ENCODE assay signal across 8 cellular contexts in the genomic region with DNA sequence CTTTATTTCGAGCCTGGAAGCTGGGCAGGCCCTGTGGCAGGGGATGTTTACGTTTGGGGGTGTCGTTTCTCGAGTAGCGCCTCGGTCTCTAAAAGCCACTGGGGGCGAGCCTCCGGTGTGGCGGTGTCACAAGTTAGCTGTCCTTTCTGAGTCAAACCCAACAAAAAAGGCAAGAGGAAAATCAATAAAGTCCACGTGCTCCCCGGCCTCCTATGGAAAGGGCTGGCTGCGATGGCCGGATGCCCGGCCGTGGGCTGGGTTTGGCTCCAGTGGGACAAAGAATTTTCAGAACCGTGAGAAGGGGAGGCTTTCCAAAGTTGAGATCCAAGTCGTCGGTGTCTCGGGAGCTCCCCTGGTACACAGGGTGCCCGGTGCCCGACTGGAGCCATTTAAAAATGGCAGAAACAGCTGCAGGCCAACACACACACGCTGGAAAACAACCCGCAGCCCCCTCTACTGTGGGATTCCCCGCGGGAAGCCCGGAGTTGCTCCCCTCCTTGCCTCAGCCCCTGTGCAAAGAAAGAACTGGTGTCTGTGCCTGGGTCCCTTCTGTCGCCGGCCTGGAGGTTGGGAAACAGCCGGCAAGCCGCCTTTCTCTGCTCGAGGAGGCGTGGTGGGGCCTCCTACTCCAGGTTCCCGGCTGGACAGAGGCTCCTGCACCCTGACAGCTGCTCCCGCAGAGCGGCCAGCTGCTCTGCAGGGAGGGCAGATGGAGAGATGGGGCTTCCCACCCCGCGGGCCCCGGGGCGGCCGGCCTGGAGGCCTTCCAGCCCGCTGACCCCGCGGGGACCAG. TPM values are rescaled to one million over a fixed set of nuclear protein-coding genes. Genes with fewer than 3 reads are reported as not detected.
DNase-seq lines count a peak whose midpoint lies in the region; ATAC-seq and TF ChIP-seq lines count a peak whose summit lies in the region.

No MANE protein-coding gene starts in this region.

- DNase-seq in CD4-positive, CD25-positive, alpha-beta regulatory T cell = peak in 1 of 3 donors; percentile 19
- DNase-seq in H7 (peak; percentile 83), NT2/D1 (ENCODE audit: low read depth, low spot score) (no peak), caudate nucleus (lab: John Stamatoyannopoulos, UW) (peak in 53 of 61 donors; percentile 15 to 71 (median 45)), retinal pigment epithelial cell (ENCODE audit: low read depth) (no peak)

- peak overlapping the region; percentile 75 to 85 (median 80) for H3K4me3 Mint-ChIP-seq in CD4-positive, CD25-positive, alpha-beta regulatory T cell

- H3K4me3 ChIP-seq in CD4-positive, CD25-positive, alpha-beta regulatory T cell (ENCODE audit: low read depth, low read length) = no peak overlapping the region
- H3K4me3 ChIP-seq in H7 (ENCODE audit: insufficient read depth, low read depth, low read length) = peak overlapping the region; percentile 59
- H3K4me3 ChIP-seq in NT2/D1 (ENCODE audit: insufficient read length, low read depth) = peak overlapping the region; percentile 63
- peak overlapping the region; percentile 79 for H3K4me3 ChIP-seq in iPS-18c (ENCODE audit: insufficient read depth, low read depth, low read length)
- H3K4me3 ChIP-seq in retinal pigment epithelial cell (ENCODE audit: low read length) = peak overlapping the region; percentile 63

- peak overlapping the region; percentile 90 for H3K9ac ChIP-seq in NT2/D1 (ENCODE audit: insufficient read length, low read depth)

- peaks cover 0 to 3% of the 10 kb centered on the region in 2 experiments for H3K9me3 ChIP-seq in CD4-positive, CD25-positive, alpha-beta regulatory T cell (ENCODE audit: control insufficient read depth in 2 of 2, low read length in 2 of 2)
- H3K9me3 ChIP-seq in NT2/D1 (ENCODE audit: insufficient read depth, low read length) (peaks cover 5% of the 10 kb centered on the region; the same call in 1 of the 2 replicates), iPS-18c (ENCODE audit: control insufficient read depth, insufficient read depth, low read length) (no peaks in the 10 kb centered on the region)

- TF ChIP-seq CTCF in retinal pigment epithelial cell (conservative IDR thresholded peaks at IDR 0.05; ENCODE audit: low read depth, low read length) = no peak

- no peak overlapping the region for H3K27ac Mint-ChIP-seq in CD4-positive, CD25-positive, alpha-beta regulatory T cell

- peaks cover 0 to 15% (median 3%) of the 10 kb centered on the region in 4 donors for H3K4me1 Mint-ChIP-seq in CD4-positive, CD25-positive, alpha-beta regulatory T cell

- no peaks in the 10 kb centered on the region for H3K36me3 Mint-ChIP-seq in CD4-positive, CD25-positive, alpha-beta regulatory T cell

- peaks cover 16% of the 10 kb centered on the region for H3K4me1 ChIP-seq in CD4-positive, CD25-positive, alpha-beta regulatory T cell (ENCODE audit: control insufficient read depth, insufficient read depth, low read length, poor library complexity, severe bottlenecking)
- peaks cover 11% of the 10 kb centered on the region for H3K4me1 ChIP-seq in NT2/D1 (ENCODE audit: insufficient read depth, insufficient read length)

- H3K9me3 Mint-ChIP-seq in CD4-positive, CD25-positive, alpha-beta regulatory T cell = peaks cover 0 to 6% (median 0%) of the 10 kb centered on the region in 7 donors

- no peak for ATAC-seq in CD4-positive, CD25-positive, alpha-beta regulatory T cell (ENCODE audit: low read depth in 2 of 2)
- ATAC-seq in HG02852 (IDR thresholded peaks at IDR 0.05; ENCODE audit: unreplicated experiment) (no peak), GM21447 (IDR thresholded peaks at IDR 0.05; ENCODE audit: unreplicated experiment) (no peak)

- H3K36me3 ChIP-seq in CD4-positive, CD25-positive, alpha-beta regulatory T cell (ENCODE audit: control insufficient read depth, insufficient read depth, low read length) = no peaks in the 10 kb centered on the region
- H3K36me3 ChIP-seq in H7 (replicated peaks; ENCODE audit: control insufficient read depth, insufficient read depth, low read length) = no peaks in the 10 kb centered on the region; the same call in 1 of the 2 replicates
- H3K36me3 ChIP-seq in NT2/D1 (ENCODE audit: insufficient read depth, insufficient read length, low read length) = no peaks in the 10 kb centered on the region

- H3K27me3 ChIP-seq in CD4-positive, CD25-positive, alpha-beta regulatory T cell (ENCODE audit: control insufficient read depth, insufficient read depth, low read length) = peaks cover 5% of the 10 kb centered on the region
- H3K27me3 ChIP-seq in H7 (ENCODE audit: control insufficient read depth, insufficient read depth, low read length) (peaks cover 19% of the 10 kb centered on the region), NT2/D1 (ENCODE audit: insufficient read depth, insufficient read length) (peaks cover 42% of the 10 kb centered on the region)

- H3K27ac ChIP-seq in CD4-positive, CD25-positive, alpha-beta regulatory T cell (ENCODE audit: insufficient read depth, low read length, poor library complexity, severe bottlenecking) = no peak overlapping the region
- H3K27ac ChIP-seq in caudate nucleus (ENCODE audit: low read depth, low read length) = peak overlapping the region; percentile 86

- H3K27me3 Mint-ChIP-seq in CD4-positive, CD25-positive, alpha-beta regulatory T cell = peaks cover 54% of the 10 kb centered on the region

RNA-seq across cellular contexts. Expression of a gene that starts 1.9 kb away (rescaled TPM):
- total RNA-seq in CD4-positive, CD25-positive, alpha-beta regulatory T cell = 2.0 TPM
- under 1 TPM; 0.35 to 0.98 (median 0.53) TPM for polyA plus RNA-seq in CD4-positive, CD25-positive, alpha-beta regulatory T cell
- 10.6 and 11.2 TPM in 2 replicates for total RNA-seq in H7 (2014; rRNA removed; shearing (Covaris generic))

RNA-seq across cellular contexts. Expression of a gene that starts 55.0 kb away (rescaled TPM):
- 83.2 TPM for total RNA-seq in CD4-positive, CD25-positive, alpha-beta regulatory T cell
- 1 to 10 TPM; 5.0 to 7.9 (median 7.8) TPM for polyA plus RNA-seq in CD4-positive, CD25-positive, alpha-beta regulatory T cell
- total RNA-seq in H7 (2014; rRNA removed; shearing (Covaris generic)) = 29.7 and 49.8 TPM in 2 replicates

Comparison
In these comparisons a context has a peak if more than half of its experiments do, and no peak if none do; other contexts are left out.
1. DNase-seq: peak in H7 (single experiment) and caudate nucleus (53 of 61); none in NT2/D1 (single experiment) and retinal pigment epithelial cell (single experiment).